Comparison of ENCODE assay signal across 1 cellular context in the genomic region with DNA sequence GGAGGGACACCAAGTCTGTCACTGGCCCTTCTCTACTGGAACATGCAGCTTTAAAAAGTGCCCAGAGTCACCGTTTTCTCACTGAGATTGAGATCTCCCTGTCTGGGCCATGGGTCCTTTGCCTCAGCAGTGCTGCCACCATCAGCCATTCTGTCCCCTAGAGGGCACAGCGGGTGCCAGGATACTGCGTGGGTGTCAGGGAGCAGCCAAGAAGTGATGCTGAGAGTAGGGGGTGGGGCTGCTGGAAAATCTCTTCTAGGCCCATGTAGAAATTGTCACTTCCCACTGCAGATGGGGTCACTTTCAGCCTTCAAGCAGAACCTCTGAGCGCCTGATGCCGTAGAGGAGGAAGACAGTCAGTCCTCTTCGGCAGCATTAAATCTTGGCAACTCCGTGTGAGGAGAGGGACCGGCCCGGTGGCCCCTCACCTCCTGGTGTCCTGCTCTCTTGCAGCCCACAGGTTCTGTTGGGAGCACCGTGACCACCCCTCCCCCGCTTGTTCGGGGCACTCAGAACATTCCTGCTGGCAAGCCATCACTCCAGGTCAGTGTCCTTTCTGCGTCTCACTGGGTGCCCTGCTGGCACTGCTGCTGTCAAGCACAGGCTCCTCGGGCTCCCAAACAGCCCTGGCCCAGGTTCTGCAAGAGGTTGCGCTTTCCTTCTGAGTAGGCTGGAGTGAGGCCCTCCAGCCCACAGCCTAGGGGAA.
TF ChIP-seq lines count a peak whose summit lies in the region.

No MANE protein-coding gene starts in this region.

TF ChIP-seq in H1, 55 proteins besides CTCF, POLR2A, EP300 and RAD21:
- TF ChIP-seq, protein P1, sequence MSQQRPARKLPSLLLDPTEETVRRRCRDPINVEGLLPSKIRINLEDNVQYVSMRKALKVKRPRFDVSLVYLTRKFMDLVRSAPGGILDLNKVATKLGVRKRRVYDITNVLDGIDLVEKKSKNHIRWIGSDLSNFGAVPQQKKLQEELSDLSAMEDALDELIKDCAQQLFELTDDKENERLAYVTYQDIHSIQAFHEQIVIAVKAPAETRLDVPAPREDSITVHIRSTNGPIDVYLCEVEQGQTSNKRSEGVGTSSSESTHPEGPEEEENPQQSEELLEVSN (IDR thresholded peaks at IDR 0.05), result no peak
- TF ChIP-seq, protein P2, sequence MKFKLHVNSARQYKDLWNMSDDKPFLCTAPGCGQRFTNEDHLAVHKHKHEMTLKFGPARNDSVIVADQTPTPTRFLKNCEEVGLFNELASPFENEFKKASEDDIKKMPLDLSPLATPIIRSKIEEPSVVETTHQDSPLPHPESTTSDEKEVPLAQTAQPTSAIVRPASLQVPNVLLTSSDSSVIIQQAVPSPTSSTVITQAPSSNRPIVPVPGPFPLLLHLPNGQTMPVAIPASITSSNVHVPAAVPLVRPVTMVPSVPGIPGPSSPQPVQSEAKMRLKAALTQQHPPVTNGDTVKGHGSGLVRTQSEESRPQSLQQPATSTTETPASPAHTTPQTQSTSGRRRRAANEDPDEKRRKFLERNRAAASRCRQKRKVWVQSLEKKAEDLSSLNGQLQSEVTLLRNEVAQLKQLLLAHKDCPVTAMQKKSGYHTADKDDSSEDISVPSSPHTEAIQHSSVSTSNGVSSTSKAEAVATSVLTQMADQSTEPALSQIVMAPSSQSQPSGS (IDR thresholded peaks at IDR 0.05; ENCODE audit: low read length), result no peak
- TF ChIP-seq HDAC6 (IDR thresholded peaks at IDR 0.05; ENCODE audit: low read depth, low read length) (no peak), CTBP2 (IDR thresholded peaks at IDR 0.05; ENCODE audit: borderline replicate concordance, insufficient read depth, insufficient read length, low read length) (no peak), TAF7 (optimal IDR thresholded peaks at IDR 0.05; ENCODE audit: borderline replicate concordance, low read depth, low read length) (no peak), GABPA (IDR thresholded peaks at IDR 0.05; ENCODE audit: borderline replicate concordance, insufficient read depth, low read length) (no peak), BCL11A (IDR thresholded peaks at IDR 0.05; ENCODE audit: low read depth in 2 of 2, low read length in 2 of 2) (no peak), SIRT6 (IDR thresholded peaks at IDR 0.05; ENCODE audit: low read length) (no peak), KDM5A (IDR thresholded peaks at IDR 0.05; ENCODE audit: low read length) (no peak)
- TF ChIP-seq, protein P3, sequence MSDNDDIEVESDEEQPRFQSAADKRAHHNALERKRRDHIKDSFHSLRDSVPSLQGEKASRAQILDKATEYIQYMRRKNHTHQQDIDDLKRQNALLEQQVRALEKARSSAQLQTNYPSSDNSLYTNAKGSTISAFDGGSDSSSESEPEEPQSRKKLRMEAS (IDR thresholded peaks at IDR 0.05), result no peak
- TF ChIP-seq, protein P4, sequence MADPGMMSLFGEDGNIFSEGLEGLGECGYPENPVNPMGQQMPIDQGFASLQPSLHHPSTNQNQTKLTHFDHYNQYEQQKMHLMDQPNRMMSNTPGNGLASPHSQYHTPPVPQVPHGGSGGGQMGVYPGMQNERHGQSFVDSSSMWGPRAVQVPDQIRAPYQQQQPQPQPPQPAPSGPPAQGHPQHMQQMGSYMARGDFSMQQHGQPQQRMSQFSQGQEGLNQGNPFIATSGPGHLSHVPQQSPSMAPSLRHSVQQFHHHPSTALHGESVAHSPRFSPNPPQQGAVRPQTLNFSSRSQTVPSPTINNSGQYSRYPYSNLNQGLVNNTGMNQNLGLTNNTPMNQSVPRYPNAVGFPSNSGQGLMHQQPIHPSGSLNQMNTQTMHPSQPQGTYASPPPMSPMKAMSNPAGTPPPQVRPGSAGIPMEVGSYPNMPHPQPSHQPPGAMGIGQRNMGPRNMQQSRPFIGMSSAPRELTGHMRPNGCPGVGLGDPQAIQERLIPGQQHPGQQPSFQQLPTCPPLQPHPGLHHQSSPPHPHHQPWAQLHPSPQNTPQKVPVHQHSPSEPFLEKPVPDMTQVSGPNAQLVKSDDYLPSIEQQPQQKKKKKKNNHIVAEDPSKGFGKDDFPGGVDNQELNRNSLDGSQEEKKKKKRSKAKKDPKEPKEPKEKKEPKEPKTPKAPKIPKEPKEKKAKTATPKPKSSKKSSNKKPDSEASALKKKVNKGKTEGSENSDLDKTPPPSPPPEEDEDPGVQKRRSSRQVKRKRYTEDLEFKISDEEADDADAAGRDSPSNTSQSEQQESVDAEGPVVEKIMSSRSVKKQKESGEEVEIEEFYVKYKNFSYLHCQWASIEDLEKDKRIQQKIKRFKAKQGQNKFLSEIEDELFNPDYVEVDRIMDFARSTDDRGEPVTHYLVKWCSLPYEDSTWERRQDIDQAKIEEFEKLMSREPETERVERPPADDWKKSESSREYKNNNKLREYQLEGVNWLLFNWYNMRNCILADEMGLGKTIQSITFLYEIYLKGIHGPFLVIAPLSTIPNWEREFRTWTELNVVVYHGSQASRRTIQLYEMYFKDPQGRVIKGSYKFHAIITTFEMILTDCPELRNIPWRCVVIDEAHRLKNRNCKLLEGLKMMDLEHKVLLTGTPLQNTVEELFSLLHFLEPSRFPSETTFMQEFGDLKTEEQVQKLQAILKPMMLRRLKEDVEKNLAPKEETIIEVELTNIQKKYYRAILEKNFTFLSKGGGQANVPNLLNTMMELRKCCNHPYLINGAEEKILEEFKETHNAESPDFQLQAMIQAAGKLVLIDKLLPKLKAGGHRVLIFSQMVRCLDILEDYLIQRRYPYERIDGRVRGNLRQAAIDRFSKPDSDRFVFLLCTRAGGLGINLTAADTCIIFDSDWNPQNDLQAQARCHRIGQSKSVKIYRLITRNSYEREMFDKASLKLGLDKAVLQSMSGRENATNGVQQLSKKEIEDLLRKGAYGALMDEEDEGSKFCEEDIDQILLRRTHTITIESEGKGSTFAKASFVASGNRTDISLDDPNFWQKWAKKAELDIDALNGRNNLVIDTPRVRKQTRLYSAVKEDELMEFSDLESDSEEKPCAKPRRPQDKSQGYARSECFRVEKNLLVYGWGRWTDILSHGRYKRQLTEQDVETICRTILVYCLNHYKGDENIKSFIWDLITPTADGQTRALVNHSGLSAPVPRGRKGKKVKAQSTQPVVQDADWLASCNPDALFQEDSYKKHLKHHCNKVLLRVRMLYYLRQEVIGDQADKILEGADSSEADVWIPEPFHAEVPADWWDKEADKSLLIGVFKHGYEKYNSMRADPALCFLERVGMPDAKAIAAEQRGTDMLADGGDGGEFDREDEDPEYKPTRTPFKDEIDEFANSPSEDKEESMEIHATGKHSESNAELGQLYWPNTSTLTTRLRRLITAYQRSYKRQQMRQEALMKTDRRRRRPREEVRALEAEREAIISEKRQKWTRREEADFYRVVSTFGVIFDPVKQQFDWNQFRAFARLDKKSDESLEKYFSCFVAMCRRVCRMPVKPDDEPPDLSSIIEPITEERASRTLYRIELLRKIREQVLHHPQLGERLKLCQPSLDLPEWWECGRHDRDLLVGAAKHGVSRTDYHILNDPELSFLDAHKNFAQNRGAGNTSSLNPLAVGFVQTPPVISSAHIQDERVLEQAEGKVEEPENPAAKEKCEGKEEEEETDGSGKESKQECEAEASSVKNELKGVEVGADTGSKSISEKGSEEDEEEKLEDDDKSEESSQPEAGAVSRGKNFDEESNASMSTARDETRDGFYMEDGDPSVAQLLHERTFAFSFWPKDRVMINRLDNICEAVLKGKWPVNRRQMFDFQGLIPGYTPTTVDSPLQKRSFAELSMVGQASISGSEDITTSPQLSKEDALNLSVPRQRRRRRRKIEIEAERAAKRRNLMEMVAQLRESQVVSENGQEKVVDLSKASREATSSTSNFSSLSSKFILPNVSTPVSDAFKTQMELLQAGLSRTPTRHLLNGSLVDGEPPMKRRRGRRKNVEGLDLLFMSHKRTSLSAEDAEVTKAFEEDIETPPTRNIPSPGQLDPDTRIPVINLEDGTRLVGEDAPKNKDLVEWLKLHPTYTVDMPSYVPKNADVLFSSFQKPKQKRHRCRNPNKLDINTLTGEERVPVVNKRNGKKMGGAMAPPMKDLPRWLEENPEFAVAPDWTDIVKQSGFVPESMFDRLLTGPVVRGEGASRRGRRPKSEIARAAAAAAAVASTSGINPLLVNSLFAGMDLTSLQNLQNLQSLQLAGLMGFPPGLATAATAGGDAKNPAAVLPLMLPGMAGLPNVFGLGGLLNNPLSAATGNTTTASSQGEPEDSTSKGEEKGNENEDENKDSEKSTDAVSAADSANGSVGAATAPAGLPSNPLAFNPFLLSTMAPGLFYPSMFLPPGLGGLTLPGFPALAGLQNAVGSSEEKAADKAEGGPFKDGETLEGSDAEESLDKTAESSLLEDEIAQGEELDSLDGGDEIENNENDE (IDR thresholded peaks at IDR 0.05; ENCODE audit: insufficient replicate concordance, low read length), result no peak
